1 cellular context compared by ENCODE assay signal in genomic region chrX:120629667-120630537, GRCh38.
TF ChIP-seq lines count a peak whose summit lies in the region.

Gene C1GALT1C1 (minus strand): TSS chrX:120630054. CDS start chrX:120627166, 2,888 bp downstream.

TF ChIP-seq in GM12878, 131 proteins besides CTCF, POLR2A, EP300 and RAD21 (continued from another document and continues in another):
- no peak for TF ChIP-seq BCL3 (IDR thresholded peaks at IDR 0.05; ENCODE audit: borderline replicate concordance, insufficient read depth, low read depth, low read length, poor library complexity, severe bottlenecking)
- TF ChIP-seq IRF5 (IDR thresholded peaks at IDR 0.05; ENCODE audit: borderline replicate concordance) = no peak
- no peak for TF ChIP-seq SKIL (IDR thresholded peaks at IDR 0.05; ENCODE audit: low read depth, poor library complexity, severe bottlenecking)
- peak; percentile 16; the same call in 1 of the 2 replicates for TF ChIP-seq YY1 (IDR thresholded peaks at IDR 0.05; ENCODE audit: low read depth, low read length)
- TF ChIP-seq EGR1 (IDR thresholded peaks at IDR 0.05; ENCODE audit: borderline replicate concordance in 1 of 2, low read depth in 2 of 2, low read length in 2 of 2) = peak in 1 of 2 experiments; percentile 39; a peak in 1 of 3 replicates
- no peak for TF ChIP-seq JUND (IDR thresholded peaks at IDR 0.05; ENCODE audit: low read depth, low read length)
- no peak for TF ChIP-seq PAX8 (IDR thresholded peaks at IDR 0.05)
- no peak for TF ChIP-seq NFIC (IDR thresholded peaks at IDR 0.05; ENCODE audit: low read depth, low read length)
- TF ChIP-seq NBN (IDR thresholded peaks at IDR 0.05) = peak; percentile 79; the same call in 1 of the 2 replicates
- peak; percentile 32; the same call in 1 of the 2 replicates for TF ChIP-seq SMAD5 (IDR thresholded peaks at IDR 0.05; ENCODE audit: low read depth)
- TF ChIP-seq DPF2 (IDR thresholded peaks at IDR 0.05) = no peak
- TF ChIP-seq MTA2 (IDR thresholded peaks at IDR 0.05; ENCODE audit: low read depth) = no peak
- peak; percentile 70; the same call in 1 of the 2 replicates for TF ChIP-seq SIN3A (IDR thresholded peaks at IDR 0.05; ENCODE audit: low read depth, low read length)
- TF ChIP-seq ELK1 (IDR thresholded peaks at IDR 0.05; ENCODE audit: low read depth, low read length) = no peak
- TF ChIP-seq TAF1 (IDR thresholded peaks at IDR 0.05; ENCODE audit: borderline replicate concordance, low read depth, low read length) = peak; percentile 59; the same call in 1 of the 2 replicates
- no peak for TF ChIP-seq SUPT20H (IDR thresholded peaks at IDR 0.05; ENCODE audit: borderline replicate concordance, control insufficient read depth, low read depth, low read length)
- TF ChIP-seq ETV6 (conservative IDR thresholded peaks at IDR 0.05 in 1 of 2, IDR thresholded peaks at IDR 0.05 in 1 of 2; ENCODE audit: borderline replicate concordance in 1 of 2, low read depth in 1 of 2) = peak in 1 of 2 experiments; percentile 30; a peak in 1 of 4 replicates
- no peak for TF ChIP-seq SMC3 (IDR thresholded peaks at IDR 0.05; ENCODE audit: borderline replicate concordance, low read length)
- no peak for TF ChIP-seq SMAD1 (IDR thresholded peaks at IDR 0.05; ENCODE audit: low read depth, partially characterized antibody)
- TF ChIP-seq WRNIP1 (IDR thresholded peaks at IDR 0.05; ENCODE audit: borderline replicate concordance, low read depth, low read length) = no peak
- TF ChIP-seq STAT1 (conservative IDR thresholded peaks at IDR 0.05) = no peak
- no peak for TF ChIP-seq MTA3 (IDR thresholded peaks at IDR 0.05; ENCODE audit: borderline replicate concordance, low read length)
- TF ChIP-seq FOXK2 (IDR thresholded peaks at IDR 0.05) = no peak
- no peak for TF ChIP-seq CREM (IDR thresholded peaks at IDR 0.05; ENCODE audit: low read depth)
- no peak for TF ChIP-seq MXI1 (IDR thresholded peaks at IDR 0.05; ENCODE audit: low read depth, low read length)
- TF ChIP-seq NFXL1 (IDR thresholded peaks at IDR 0.05; ENCODE audit: borderline replicate concordance) = no peak
- no peak for TF ChIP-seq BRCA1 (IDR thresholded peaks at IDR 0.05; ENCODE audit: low read depth, low read length)
- no peak for TF ChIP-seq HSF1 (IDR thresholded peaks at IDR 0.05; ENCODE audit: low read depth, low read length)
- TF ChIP-seq RELA (IDR thresholded peaks at IDR 0.05; ENCODE audit: borderline replicate concordance, partially characterized antibody) = no peak
- TF ChIP-seq TCF12 (IDR thresholded peaks at IDR 0.05; ENCODE audit: low read depth, low read length) = 0 out of 2 replicates have a peak, but pooled peaks have one; percentile 51
- no peak; the same call in 1 of the 2 replicates for TF ChIP-seq NKRF (conservative IDR thresholded peaks at IDR 0.05)
- no peak for TF ChIP-seq YBX1 (IDR thresholded peaks at IDR 0.05)
- no peak for TF ChIP-seq BCL11A (IDR thresholded peaks at IDR 0.05; ENCODE audit: low read depth, low read length)
- no peak for TF ChIP-seq KAT2A (conservative IDR thresholded peaks at IDR 0.05; ENCODE audit: control insufficient read depth, low read depth, low read length)
- no peak for TF ChIP-seq TARDBP (IDR thresholded peaks at IDR 0.05; ENCODE audit: borderline replicate concordance)
- TF ChIP-seq SP1 (IDR thresholded peaks at IDR 0.05; ENCODE audit: low read depth, low read length) = no peak
- no peak for TF ChIP-seq CHD1 (IDR thresholded peaks at IDR 0.05; ENCODE audit: low read depth, low read length)
- TF ChIP-seq HCFC1 (IDR thresholded peaks at IDR 0.05; ENCODE audit: low read length) = 0 out of 2 replicates have a peak, but pooled peaks have one; percentile 21
- TF ChIP-seq ATF2 (IDR thresholded peaks at IDR 0.05; ENCODE audit: low read length) = no peak
- TF ChIP-seq CBX5 (IDR thresholded peaks at IDR 0.05; ENCODE audit: low read depth) = no peak
- no peak for TF ChIP-seq HDAC2 (IDR thresholded peaks at IDR 0.05)
- TF ChIP-seq BCLAF1 (IDR thresholded peaks at IDR 0.05) = no peak
- TF ChIP-seq CBX3 (IDR thresholded peaks at IDR 0.05; ENCODE audit: borderline replicate concordance, low read depth) = no peak
- no peak for TF ChIP-seq LARP7 (IDR thresholded peaks at IDR 0.05)
- no peak for TF ChIP-seq MYB (IDR thresholded peaks at IDR 0.05; ENCODE audit: borderline replicate concordance, low read depth, low read length)
- no peak for TF ChIP-seq KDM1A (IDR thresholded peaks at IDR 0.05; ENCODE audit: borderline replicate concordance)
- no peak for TF ChIP-seq BACH1 (IDR thresholded peaks at IDR 0.05; ENCODE audit: borderline replicate concordance)
- no peak; the same call in 1 of the 2 replicates for TF ChIP-seq GABPA (IDR thresholded peaks at IDR 0.05; ENCODE audit: low read depth)
- peak; percentile 61; the same call in 1 of the 2 replicates for TF ChIP-seq CHD2 (IDR thresholded peaks at IDR 0.05; ENCODE audit: borderline replicate concordance, low read depth, low read length)
- TF ChIP-seq RELB (IDR thresholded peaks at IDR 0.05; ENCODE audit: low read depth) = peak; percentile 19; the same call in 1 of the 2 replicates
- no peak for TF ChIP-seq STAT3 (IDR thresholded peaks at IDR 0.05; ENCODE audit: low read depth, low read length)
- no peak for TF ChIP-seq FOXM1 (IDR thresholded peaks at IDR 0.05; ENCODE audit: low read depth, low read length)
